ENCODE assay signal across 9 cellular contexts in the genomic region with DNA sequence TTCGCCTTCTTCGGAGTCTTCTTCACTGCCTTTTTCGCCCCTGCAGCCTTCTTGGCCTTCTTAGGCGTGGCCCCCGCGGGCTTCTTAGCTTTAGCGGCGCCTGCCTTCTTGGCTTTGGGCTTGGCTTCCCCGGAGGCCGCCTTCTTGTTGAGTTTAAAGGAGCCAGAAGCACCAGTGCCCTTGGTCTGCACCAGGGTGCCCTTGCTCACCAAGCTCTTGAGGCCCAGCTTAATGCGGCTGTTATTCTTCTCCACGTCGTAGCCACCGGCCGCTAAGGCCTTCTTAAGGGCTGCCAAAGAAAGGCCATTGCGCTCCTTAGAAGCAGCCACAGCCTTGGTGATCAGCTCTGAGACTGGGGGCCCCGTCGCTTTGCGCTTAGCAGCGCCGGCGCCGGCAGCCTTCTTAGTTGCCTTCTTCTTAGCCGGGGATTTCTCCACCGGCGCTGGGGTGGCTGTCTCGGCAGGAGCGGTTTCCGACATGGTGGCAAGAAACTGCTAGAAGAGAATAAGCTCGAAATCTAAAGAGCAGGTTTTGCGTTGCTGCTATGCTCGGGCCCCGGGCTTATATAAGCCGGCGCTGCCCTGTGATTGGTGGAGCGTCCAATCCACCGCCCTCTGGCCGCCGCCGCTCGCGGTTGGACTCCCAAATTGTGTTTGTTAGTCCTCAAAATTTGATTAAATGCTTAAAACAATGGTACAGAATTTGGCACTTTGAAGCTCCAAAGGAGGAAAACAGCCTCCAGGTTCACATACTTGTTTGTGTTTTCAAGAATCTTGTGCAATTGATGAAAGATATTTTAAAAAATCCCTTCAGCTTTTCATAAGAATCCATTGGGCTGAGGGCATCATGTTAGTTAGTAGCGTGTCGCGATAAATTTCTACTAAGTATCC. TPM values are rescaled to one million over a fixed set of nuclear protein-coding genes. Genes with fewer than 3 reads are reported as not detected.
DNase-seq lines count a peak whose midpoint lies in the region; ATAC-seq and TF ChIP-seq lines count a peak whose summit lies in the region.
"Had no signal": no experiment of that assay in that cellular context is flagged by ENCODE, and none has a peak within 500 bp of the region (broad histone marks: within the 10 kb centered on the region; RNA-seq: fewer than 3 reads in every experiment).

No MANE protein-coding gene starts in this region.

- ATAC-seq in GM18519 (IDR thresholded peaks at IDR 0.05; ENCODE audit: low FRiP score, unreplicated experiment) = no peak

- H3K4me3 ChIP-seq in HFF-Myc (replicated peaks; ENCODE audit: low read depth, low read length) = peak overlapping the region; percentile 63
- H3K4me3 ChIP-seq in coronary artery = peak overlapping the region; percentile 81
- H3K4me3 ChIP-seq in lower leg skin (ENCODE audit: low read depth, poor library complexity, severe bottlenecking) = peak overlapping the region; percentile 15

- H3K27ac ChIP-seq in coronary artery = peak overlapping the region; percentile 4 to 18

- peak; percentile 14 for DNase-seq in DMS 273 treated with DMSO at 0.1 percent for 48 hours (lab: John Stamatoyannopoulos, UW)
- DNase-seq in HFF-Myc (ENCODE audit: extremely low read depth, low read depth) = no peak
- peak; percentile 73 to 81 for DNase-seq in NCI-H1930 (lab: John Stamatoyannopoulos, UW)
- peak; percentile 82 for DNase-seq in activated CD4-positive, CD25-positive, alpha-beta regulatory T cell treated with anti-CD3 and anti-CD28 coated beads, Interleukin-2, amount 50 U/mL, for 72 hours
- DNase-seq in coronary artery (ENCODE audit: low spot score) = no peak
- DNase-seq in lower leg skin (ENCODE audit: low spot score in 2 of 2) = peak; percentile 51 to 94
- DNase-seq in stimulated activated CD8-positive, alpha-beta memory T cell treated with anti-CD3 and anti-CD28 coated beads, Interleukin-12 subunit alpha, Interleukin-12 subunit beta, amount 100 ng/mL, for 24 hours (ENCODE audit: extremely low read depth) = peak; percentile 45

- TF ChIP-seq CTCF in HFF-Myc (IDR thresholded peaks at IDR 0.05; ENCODE audit: low read depth, low read length, missing control alignments) (no peak), coronary artery (IDR thresholded peaks at IDR 0.05) (no peak), lower leg skin (IDR thresholded peaks at IDR 0.05) (no peak)

- no peak for TF ChIP-seq POLR2A in lower leg skin (IDR thresholded peaks at IDR 0.05)

- intact Hi-C loops in lower leg skin (cut with DNase I; ENCODE audit: low total_unique reads) = no loop called here

- WGBS in lower leg skin, 2 donors = 2% methylated on average over 45 of the region's 45 CpGs

RNA-seq across cellular contexts. Expression of gene OR2B2, which starts 44.9 kb away (rescaled TPM):
- not detected for total RNA-seq in lower leg skin
- total RNA-seq: T-helper 1 cell treated with Interleukin-12 subunit alpha and Interleukin-12 subunit beta and Interleukin-4 antibody, amounts not matched to agents 30 ng/mL and 1 ng/mL, for 36 hours had no signal

Comparison
In these comparisons a context has a peak if more than half of its experiments do, and no peak if none do; other contexts are left out.
1. DNase-seq: peak in DMS 273 treated with DMSO at 0.1 percent for 48 hours (single experiment), NCI-H1930 (2 of 2), activated CD4-positive, CD25-positive, alpha-beta regulatory T cell treated with anti-CD3 and anti-CD28 coated beads, Interleukin-2, amount 50 U/mL, for 72 hours (single experiment), lower leg skin (2 of 2) and stimulated activated CD8-positive, alpha-beta memory T cell treated with anti-CD3 and anti-CD28 coated beads, Interleukin-12 subunit alpha, Interleukin-12 subunit beta, amount 100 ng/mL, for 24 hours (single experiment); none in HFF-Myc (single experiment) and coronary artery (single experiment).
2. H3K4me3 ChIP-seq: peak in every context shown above with its lines; median percentile 81 in coronary artery; 63 in HFF-Myc; 15 in lower leg skin.